Comparison of ENCODE assay signal across 1 cellular context in the genomic region with DNA sequence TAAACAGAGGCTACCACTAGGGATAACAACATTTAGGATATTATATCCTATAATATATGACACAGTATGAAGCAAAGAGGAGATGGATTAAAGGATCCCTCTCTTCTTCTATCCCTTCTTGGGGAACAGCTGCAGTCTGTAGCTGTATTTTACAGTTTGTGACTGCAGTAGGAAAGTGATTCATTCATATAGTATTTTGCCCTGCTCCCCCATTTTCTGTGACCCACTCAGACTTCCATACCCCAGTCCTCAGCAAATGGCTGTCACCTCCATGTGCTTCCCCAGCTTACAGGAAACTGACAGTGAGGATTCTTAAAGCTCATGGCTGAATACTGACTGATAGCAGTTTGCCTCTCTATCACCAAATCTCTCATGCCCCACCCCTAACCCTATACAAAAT.
TF ChIP-seq lines count a peak whose summit lies in the region.

No MANE protein-coding gene starts in this region.

TF ChIP-seq in GM23338, 12 proteins besides CTCF, POLR2A, EP300 and RAD21 (continued from another document):
- TF ChIP-seq, protein P1, sequence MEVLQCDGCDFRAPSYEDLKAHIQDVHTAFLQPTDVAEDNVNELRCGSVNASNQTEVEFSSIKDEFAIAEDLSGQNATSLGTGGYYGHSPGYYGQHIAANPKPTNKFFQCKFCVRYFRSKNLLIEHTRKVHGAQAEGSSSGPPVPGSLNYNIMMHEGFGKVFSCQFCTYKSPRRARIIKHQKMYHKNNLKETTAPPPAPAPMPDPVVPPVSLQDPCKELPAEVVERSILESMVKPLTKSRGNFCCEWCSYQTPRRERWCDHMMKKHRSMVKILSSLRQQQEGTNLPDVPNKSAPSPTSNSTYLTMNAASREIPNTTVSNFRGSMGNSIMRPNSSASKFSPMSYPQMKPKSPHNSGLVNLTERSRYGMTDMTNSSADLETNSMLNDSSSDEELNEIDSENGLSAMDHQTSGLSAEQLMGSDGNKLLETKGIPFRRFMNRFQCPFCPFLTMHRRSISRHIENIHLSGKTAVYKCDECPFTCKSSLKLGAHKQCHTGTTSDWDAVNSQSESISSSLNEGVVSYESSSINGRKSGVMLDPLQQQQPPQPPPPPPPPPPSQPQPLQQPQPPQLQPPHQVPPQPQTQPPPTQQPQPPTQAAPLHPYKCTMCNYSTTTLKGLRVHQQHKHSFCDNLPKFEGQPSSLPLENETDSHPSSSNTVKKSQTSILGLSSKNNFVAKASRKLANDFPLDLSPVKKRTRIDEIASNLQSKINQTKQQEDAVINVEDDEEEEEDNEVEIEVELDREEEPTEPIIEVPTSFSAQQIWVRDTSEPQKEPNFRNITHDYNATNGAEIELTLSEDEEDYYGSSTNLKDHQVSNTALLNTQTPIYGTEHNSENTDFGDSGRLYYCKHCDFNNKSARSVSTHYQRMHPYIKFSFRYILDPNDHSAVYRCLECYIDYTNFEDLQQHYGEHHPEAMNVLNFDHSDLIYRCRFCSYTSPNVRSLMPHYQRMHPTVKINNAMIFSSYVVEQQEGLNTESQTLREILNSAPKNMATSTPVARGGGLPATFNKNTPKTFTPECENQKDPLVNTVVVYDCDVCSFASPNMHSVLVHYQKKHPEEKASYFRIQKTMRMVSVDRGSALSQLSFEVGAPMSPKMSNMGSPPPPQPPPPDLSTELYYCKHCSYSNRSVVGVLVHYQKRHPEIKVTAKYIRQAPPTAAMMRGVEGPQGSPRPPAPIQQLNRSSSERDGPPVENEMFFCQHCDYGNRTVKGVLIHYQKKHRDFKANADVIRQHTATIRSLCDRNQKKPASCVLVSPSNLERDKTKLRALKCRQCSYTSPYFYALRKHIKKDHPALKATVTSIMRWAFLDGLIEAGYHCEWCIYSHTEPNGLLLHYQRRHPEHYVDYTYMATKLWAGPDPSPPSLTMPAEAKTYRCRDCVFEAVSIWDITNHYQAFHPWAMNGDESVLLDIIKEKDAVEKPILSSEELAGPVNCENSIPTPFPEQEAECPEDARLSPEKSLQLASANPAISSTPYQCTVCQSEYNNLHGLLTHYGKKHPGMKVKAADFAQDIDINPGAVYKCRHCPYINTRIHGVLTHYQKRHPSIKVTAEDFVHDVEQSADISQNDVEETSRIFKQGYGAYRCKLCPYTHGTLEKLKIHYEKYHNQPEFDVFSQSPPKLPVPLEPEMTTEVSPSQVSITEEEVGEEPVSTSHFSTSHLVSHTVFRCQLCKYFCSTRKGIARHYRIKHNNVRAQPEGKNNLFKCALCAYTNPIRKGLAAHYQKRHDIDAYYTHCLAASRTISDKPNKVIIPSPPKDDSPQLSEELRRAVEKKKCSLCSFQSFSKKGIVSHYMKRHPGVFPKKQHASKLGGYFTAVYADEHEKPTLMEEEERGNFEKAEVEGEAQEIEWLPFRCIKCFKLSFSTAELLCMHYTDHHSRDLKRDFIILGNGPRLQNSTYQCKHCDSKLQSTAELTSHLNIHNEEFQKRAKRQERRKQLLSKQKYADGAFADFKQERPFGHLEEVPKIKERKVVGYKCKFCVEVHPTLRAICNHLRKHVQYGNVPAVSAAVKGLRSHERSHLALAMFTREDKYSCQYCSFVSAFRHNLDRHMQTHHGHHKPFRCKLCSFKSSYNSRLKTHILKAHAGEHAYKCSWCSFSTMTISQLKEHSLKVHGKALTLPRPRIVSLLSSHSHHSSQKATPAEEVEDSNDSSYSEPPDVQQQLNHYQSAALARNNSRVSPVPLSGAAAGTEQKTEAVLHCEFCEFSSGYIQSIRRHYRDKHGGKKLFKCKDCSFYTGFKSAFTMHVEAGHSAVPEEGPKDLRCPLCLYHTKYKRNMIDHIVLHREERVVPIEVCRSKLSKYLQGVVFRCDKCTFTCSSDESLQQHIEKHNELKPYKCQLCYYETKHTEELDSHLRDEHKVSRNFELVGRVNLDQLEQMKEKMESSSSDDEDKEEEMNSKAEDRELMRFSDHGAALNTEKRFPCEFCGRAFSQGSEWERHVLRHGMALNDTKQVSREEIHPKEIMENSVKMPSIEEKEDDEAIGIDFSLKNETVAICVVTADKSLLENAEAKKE (CRISPR knock-in tag; IDR thresholded peaks at IDR 0.05) = no peak
- no peak for TF ChIP-seq ZNF331 (CRISPR knock-in tag; IDR thresholded peaks at IDR 0.05; ENCODE audit: low read depth)
- TF ChIP-seq EZH2 (IDR thresholded peaks at IDR 0.05; ENCODE audit: low read depth, unreplicated experiment) = no peak
- TF ChIP-seq STAT1 (IDR thresholded peaks at IDR 0.05; ENCODE audit: unreplicated experiment) = no peak
- TF ChIP-seq CREB1 (CRISPR knock-in tag; IDR thresholded peaks at IDR 0.05; ENCODE audit: low read depth) = no peak
- TF ChIP-seq EZH2phosphoT487 (IDR thresholded peaks at IDR 0.05; ENCODE audit: unreplicated experiment) = no peak
- no peak for TF ChIP-seq POLR2AphosphoS5 (IDR thresholded peaks at IDR 0.05; ENCODE audit: low read depth)
- TF ChIP-seq ZNF114 (CRISPR knock-in tag; IDR thresholded peaks at IDR 0.05) = no peak
TF ChIP-seq in GM23338: peak in this region for 0.
